In the genomic region with DNA sequence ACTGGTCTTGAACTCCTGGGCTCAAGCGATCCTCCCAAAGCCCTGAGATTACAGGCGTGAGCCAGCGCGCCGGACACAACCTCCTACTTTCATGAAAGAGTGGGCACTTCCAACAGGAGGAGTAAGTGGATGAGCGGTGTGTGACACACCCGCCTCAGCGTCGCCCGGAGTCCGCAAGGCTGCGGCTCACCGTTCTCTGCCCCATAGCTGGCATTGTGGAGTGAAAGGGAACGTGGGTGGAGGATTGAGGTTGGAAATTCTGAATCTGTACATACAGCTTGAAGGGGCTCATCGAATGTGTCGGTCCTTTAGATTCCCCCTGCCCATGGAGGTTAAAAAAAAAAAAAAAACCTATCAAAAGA, we compare ENCODE assay signal across 9 cellular contexts. TPM values are rescaled to one million over a fixed set of nuclear protein-coding genes. Genes with fewer than 3 reads are reported as not detected.
DNase-seq lines count a peak whose midpoint lies in the region; ATAC-seq and TF ChIP-seq lines count a peak whose summit lies in the region.
"Had no signal": no experiment of that assay in that cellular context is flagged by ENCODE, and none has a peak within 500 bp of the region (broad histone marks: within the 10 kb centered on the region; RNA-seq: fewer than 3 reads in every experiment).

No MANE protein-coding gene starts in this region.

- peak; percentile 17 for DNase-seq in Panc1 (ENCODE audit: low read depth, low spot score)
- peak; percentile 65 for DNase-seq in astrocyte of the hippocampus (ENCODE audit: low read depth, low spot score)
- peak; percentile 53 to 62 for DNase-seq in left colon
- peak; percentile 62 to 64 for DNase-seq in stimulated activated CD4-positive, alpha-beta T cell treated with anti-CD3 and anti-CD28 coated beads, Interleukin-2, amount 100 ng/mL, for 24 hours
- no peak for DNase-seq in EL
- no peak for DNase-seq in NCI-H2081 treated with DMSO at 0.1 percent for 48 hours (lab: John Stamatoyannopoulos, UW)

- H3K27me3 ChIP-seq in Panc1 (ENCODE audit: control insufficient read depth, insufficient read depth, low read length) = no peaks in the 10 kb centered on the region

- H3K4me1 ChIP-seq in Panc1 (ENCODE audit: control insufficient read depth, insufficient read depth, low read length) = peaks cover 10% of the 10 kb centered on the region; the same call in 1 of the 2 replicates

- CTCF ChIA-PET in Panc1 (lab: Charles Lee) = interaction anchor here (0.6 kb wide), 1 partner anchor 29 kb away, joined by 3 read pairs; no protein-coding TSS in a partner anchor

- peak overlapping the region; percentile 45 for H3K27ac ChIP-seq in Panc1 (ENCODE audit: low read length)

- BruUV-seq in Panc1 (replicated peaks; lab: Mats Ljungman, UMichigan) = no TSS peak

- in situ Hi-C loops in Panc1 (cut with HindIII; ENCODE audit: low pct_unique_long_range_greater_than_20kb, low sequenced_read_pairs) = no loop called here

- H3K36me3 ChIP-seq in Panc1 (ENCODE audit: control insufficient read depth, insufficient read depth, low read length) = no peaks in the 10 kb centered on the region

- POLR2A ChIA-PET in Panc1 (lab: Charles Lee) = interaction anchor here (0.6 to 0.7 kb wide), 2 partner anchors 15 to 1050 kb away, joined by 3 to 4 read pairs; no protein-coding TSS in a partner anchor

- no peak for TF ChIP-seq CTCF in Panc1 (IDR thresholded peaks at IDR 0.05)

- intact Hi-C loops in Panc1 (cut with micrococcal nuclease; ENCODE audit: unreplicated experiment) = no loop called here
- intact Hi-C loops in left colon (cut with DNase I, micrococcal nuclease) = no loop called here

- H3K4me3 ChIP-seq in Panc1 (ENCODE audit: low read depth in 2 of 2, low read length in 2 of 2) = peak overlapping the region; percentile 68 to 80

- peak; percentile 28 for ATAC-seq in GM18867 (IDR thresholded peaks at IDR 0.05; ENCODE audit: unreplicated experiment)
- peak; percentile 30 for ATAC-seq in HG02884 (IDR thresholded peaks at IDR 0.05; ENCODE audit: unreplicated experiment)
- ATAC-seq in Panc1 = peak; percentile 80
- ATAC-seq in left colon = peak; percentile 64

- H3K9me3 ChIP-seq in Panc1 (ENCODE audit: control insufficient read depth, insufficient read depth, low read depth, low read length) = no peaks in the 10 kb centered on the region

RNA-seq across cellular contexts. Expression of a gene that starts 0.5 kb away (rescaled TPM):
- total RNA-seq in Panc1 (2021; ENCODE audit: unreplicated experiment) (89.0 TPM), left colon (100 to 1,000 TPM in 1 of 2 donors, 10 to 100 TPM in 1; 97.6 to 108 TPM)
- polyA plus RNA-seq in Panc1 (2012; ENCODE audit: insufficient read length) = 57.3 TPM

RNA-seq across cellular contexts. Expression of a gene that starts 46.3 kb away (rescaled TPM):
- total RNA-seq in Panc1 (2021; ENCODE audit: unreplicated experiment) (39.0 TPM), left colon (10 to 100 TPM; 85.6 TPM)
- 48.4 TPM for polyA plus RNA-seq in Panc1 (2012; ENCODE audit: insufficient read length)

RNA-seq across cellular contexts. Expression of a gene that starts 51.2 kb away (rescaled TPM):
- total RNA-seq in Panc1 (2021; ENCODE audit: unreplicated experiment) (not detected), left colon (not detected)
- not detected for polyA plus RNA-seq in Panc1 (2012; ENCODE audit: insufficient read length)

RNA-seq across cellular contexts. Expression of a gene that starts 51.3 kb away (rescaled TPM):
- total RNA-seq in Panc1 (2021; ENCODE audit: unreplicated experiment) = not detected
- polyA plus RNA-seq in Panc1 (2012; ENCODE audit: insufficient read length) = not detected
- total RNA-seq in left colon = not detected
- total RNA-seq: dermis microvascular lymphatic vessel endothelial cell had no signal

Comparison
In these comparisons a context has a peak if more than half of its experiments do, and no peak if none do; other contexts are left out.
1. ATAC-seq: peak in every context shown above with its lines; median percentile 80 in Panc1; 64 in left colon; 30 in HG02884; 28 in GM18867.
2. DNase-seq: peak in Panc1 (single experiment), astrocyte of the hippocampus (single experiment), left colon (2 of 2) and stimulated activated CD4-positive, alpha-beta T cell treated with anti-CD3 and anti-CD28 coated beads, Interleukin-2, amount 100 ng/mL, for 24 hours (2 of 2); none in EL (single experiment) and NCI-H2081 treated with DMSO at 0.1 percent for 48 hours (single experiment).